In the genomic region with DNA sequence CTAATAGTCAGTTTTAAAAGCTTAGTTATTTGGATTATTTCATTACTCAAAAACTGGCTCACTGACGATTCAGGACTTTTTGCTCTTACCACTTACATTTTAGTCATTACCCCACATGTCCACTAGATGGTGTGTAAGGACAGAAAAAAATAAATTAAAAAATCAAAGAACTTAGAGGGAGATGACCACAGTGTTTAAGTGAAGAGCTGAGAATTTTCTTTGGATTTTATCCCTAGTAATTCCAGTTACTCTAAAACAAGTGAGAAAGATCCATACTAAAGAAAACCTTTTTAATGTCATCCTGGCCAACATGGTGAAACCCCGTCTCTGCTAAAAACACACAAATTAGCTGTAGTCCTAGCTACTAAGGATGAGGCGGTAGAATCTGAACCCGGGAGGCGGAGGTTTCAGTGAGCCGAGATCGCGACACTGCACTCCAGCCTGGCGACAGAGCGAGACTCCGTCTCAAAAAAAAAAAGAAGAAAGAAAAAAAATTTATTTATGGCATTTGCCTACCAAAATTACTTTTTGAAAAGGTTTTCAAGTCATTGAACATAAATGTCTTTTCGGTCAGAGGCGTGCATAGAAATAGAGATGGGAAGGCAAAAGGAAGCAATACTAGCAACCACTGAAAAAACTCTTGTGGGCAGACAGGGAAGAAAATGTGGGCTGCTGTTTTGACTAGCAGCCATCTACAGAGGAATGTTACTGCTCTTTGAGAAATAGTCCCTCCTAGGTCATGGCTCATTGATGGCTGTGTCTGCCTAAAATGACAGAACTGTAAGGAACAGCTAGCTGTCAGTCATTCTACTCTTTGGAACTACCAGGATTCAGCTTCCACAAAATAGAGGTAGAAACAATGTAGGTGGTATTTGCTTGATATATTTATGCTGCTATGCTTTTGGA, we compare ENCODE assay signal across 8 cellular contexts.
DNase-seq lines count a peak whose midpoint lies in the region; FAIRE-seq and TF ChIP-seq lines count a peak whose summit lies in the region.

No MANE protein-coding gene starts in this region.

- peak overlapping the region; percentile 34 for H3K4me3 ChIP-seq in AG09309 (ENCODE audit: control insufficient read depth, low read depth, low read length)

- FAIRE-seq in G401.6 (lab: Jason Lieb, UNC) (peak; percentile 96), H54 (lab: Jason Lieb, UNC) (peak; percentile 6)

- no peak overlapping the region for H3K27ac ChIP-seq in VCaP

- TF ChIP-seq POLR2A in H54 (IDR thresholded peaks at IDR 0.05; ENCODE audit: low read depth, low read length), result no peak

- TF ChIP-seq CTCF in AG09309 (IDR thresholded peaks at IDR 0.05; ENCODE audit: control insufficient read depth, insufficient read depth, low read depth, low read length, missing control alignments), result peak; percentile 48
- TF ChIP-seq CTCF in VCaP (conservative IDR thresholded peaks at IDR 0.05), result peak; percentile 94

- in situ Hi-C loops in KBM-7 (cut with MboI; ENCODE audit: low pct_unique_long_range_greater_than_20kb, low sequenced_read_pairs), result no loop called here

- DNase-seq in AG09309 (ENCODE audit: low read depth) (peak; percentile 37), H54 (ENCODE audit: insufficient read length, low spot score) (no peak), KBM-7 (peak; percentile 79), foreskin melanocyte (peak; percentile 57), pons (ENCODE audit: low spot score) (peak; percentile 89), 8988T (no peak)

Comparison
In these comparisons a context has a peak if more than half of its experiments do, and no peak if none do; other contexts are left out.
1. DNase-seq: peak in AG09309 (single experiment), KBM-7 (single experiment), foreskin melanocyte (single experiment) and pons (single experiment); none in H54 (single experiment) and 8988T (single experiment).